22 cellular contexts compared by ENCODE assay signal in the genomic region with DNA sequence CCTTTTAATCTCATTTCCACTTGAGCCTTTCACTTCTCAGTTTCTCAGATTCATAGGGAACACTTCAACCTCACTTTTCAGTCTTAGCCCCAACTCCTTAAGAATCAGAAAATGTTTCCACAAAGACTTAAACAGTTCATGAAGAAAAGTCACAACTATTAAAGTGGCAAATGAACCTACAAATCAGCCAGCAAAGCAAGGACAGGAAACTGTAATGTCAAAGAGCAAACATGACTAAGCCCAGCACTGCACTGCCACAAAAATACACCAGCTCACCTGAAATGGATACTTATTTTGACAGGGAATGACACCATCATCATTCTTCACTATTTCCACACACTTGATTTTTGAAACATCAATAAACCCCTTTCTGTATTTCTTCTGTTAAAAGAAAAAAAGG. TPM values are rescaled to one million over a fixed set of nuclear protein-coding genes. Genes with fewer than 3 reads are reported as not detected.
DNase-seq lines count a peak whose midpoint lies in the region; ATAC-seq and TF ChIP-seq lines count a peak whose summit lies in the region.
"Had no signal": no experiment of that assay in that cellular context is flagged by ENCODE, and none has a peak within 500 bp of the region (broad histone marks: within the 10 kb centered on the region; RNA-seq: fewer than 3 reads in every experiment).

No MANE protein-coding gene starts in this region.

- H4K91ac ChIP-seq in mesenchymal stem cell (ENCODE audit: low read length) = no peak overlapping the region

- H3K4me3 Mint-ChIP-seq in activated naive CD4-positive, alpha-beta T cell treated with anti-CD3 and anti-CD28 coated beads, Interleukin-2, amount 10 ng/mL, durations not matched to agents 7 days and 5 days = no peak overlapping the region
- H3K4me3 Mint-ChIP-seq: activated CD4-positive, alpha-beta T cell treated with anti-CD3 and anti-CD28 coated beads, Interleukin-2, amount 10 ng/mL, durations not matched to agents 24 days and 14 days; B cell; stimulated activated memory B cell treated with anti-CD40 and anti-IgM and Interleukin-4, amounts not matched to agents 10 μg/mL and 1 μg/mL and 100 μg/mL, for 72 hours had no signal

- no peaks in the 10 kb centered on the region for H3K27me3 ChIP-seq in mesenchymal stem cell (ENCODE audit: control insufficient read depth in 1 of 2, insufficient read depth in 1 of 2, low read length in 2 of 2)
- H3K27me3 ChIP-seq in osteoblast (ENCODE audit: insufficient read depth, low read length) = no peaks in the 10 kb centered on the region
- H3K27me3 ChIP-seq: heart left ventricle had no signal

- peaks cover 4% of the 10 kb centered on the region for H3K4me1 ChIP-seq in mesenchymal stem cell (ENCODE audit: control insufficient read depth, insufficient read depth, low read depth, low read length)
- H3K4me1 ChIP-seq in osteoblast (ENCODE audit: insufficient read depth, low read length) = peaks cover 14% of the 10 kb centered on the region
- H3K4me1 ChIP-seq: HAP-1 had no signal

- no peak overlapping the region for H3K4ac ChIP-seq in mesenchymal stem cell (ENCODE audit: low read depth in 1 of 2, low read length in 2 of 2)

- H3K79me1 ChIP-seq in mesenchymal stem cell (replicated peaks; ENCODE audit: low read length, poor library complexity, severe bottlenecking) = peaks cover 15% of the 10 kb centered on the region

- H3K36me3 ChIP-seq in mesenchymal stem cell (ENCODE audit: control insufficient read depth in 1 of 2, insufficient read depth in 2 of 2, low read depth in 1 of 2, low read length in 2 of 2) (no peaks in the 10 kb centered on the region), osteoblast (ENCODE audit: insufficient read depth, low read length) (no peaks in the 10 kb centered on the region)
- H3K36me3 ChIP-seq: HAP-1, heart left ventricle had no signal

- no peak overlapping the region for H2BK120ac ChIP-seq in mesenchymal stem cell (ENCODE audit: low read depth, low read length)

- H3K4me1 Mint-ChIP-seq in activated naive CD4-positive, alpha-beta T cell treated with anti-CD3 and anti-CD28 coated beads, Interleukin-2, amount 10 ng/mL, durations not matched to agents 7 days and 5 days = no peaks in the 10 kb centered on the region

- no peak for ATAC-seq in GM19351 (IDR thresholded peaks at IDR 0.05; ENCODE audit: unreplicated experiment)
- ATAC-seq: heart left ventricle; sciatic nerve; stimulated activated memory B cell treated with anti-CD40 and anti-IgM and Interleukin-4, amounts not matched to agents 10 μg/mL and 1 μg/mL and 100 μg/mL, for 72 hours had no signal

- H3K4me3 ChIP-seq in mesenchymal stem cell (ENCODE audit: insufficient read depth in 1 of 2, low read depth in 1 of 2, low read length in 2 of 2) (no peak overlapping the region), osteoblast (ENCODE audit: insufficient read depth, low read length) (no peak overlapping the region)
- H3K4me3 ChIP-seq: HAP-1, heart left ventricle, lung had no signal

- H3K27ac Mint-ChIP-seq in activated naive CD4-positive, alpha-beta T cell treated with anti-CD3 and anti-CD28 coated beads, Interleukin-2, amount 10 ng/mL, durations not matched to agents 7 days and 5 days = no peak overlapping the region
- H3K27ac Mint-ChIP-seq: activated CD4-positive, alpha-beta T cell treated with anti-CD3 and anti-CD28 coated beads, Interleukin-2, amount 10 ng/mL, durations not matched to agents 24 days and 14 days; B cell had no signal

- no peaks in the 10 kb centered on the region for H3K9me3 ChIP-seq in mesenchymal stem cell (ENCODE audit: control insufficient read depth, low read length)
- H3K9me3 ChIP-seq in osteoblast (ENCODE audit: low read depth, low read length) = no peaks in the 10 kb centered on the region
- H3K9me3 ChIP-seq: HAP-1, heart left ventricle had no signal

- no peaks in the 10 kb centered on the region for H3K36me3 Mint-ChIP-seq in activated naive CD4-positive, alpha-beta T cell treated with anti-CD3 and anti-CD28 coated beads, Interleukin-2, amount 10 ng/mL, durations not matched to agents 7 days and 5 days

- H3K14ac ChIP-seq in mesenchymal stem cell (ENCODE audit: low read length in 2 of 2) = no peak overlapping the region

- DNase-seq in EL (peak; percentile 27), HPDE6-E6E7 (ENCODE audit: extremely low spot score) (peak; percentile 8), mesenchymal stem cell (peak; percentile 28), osteoblast (ENCODE audit: insufficient read length, low spot score, missing footprints) (no peak)
- no peak for DNase-seq in activated naive CD4-positive, alpha-beta T cell treated with anti-CD3 and anti-CD28 coated beads, Interleukin-2, amount 10 ng/mL, durations not matched to agents 7 days and 5 days
- DNase-seq: activated CD4-positive, alpha-beta T cell treated with anti-CD3 and anti-CD28 coated beads, Interleukin-2, amount 10 ng/mL, durations not matched to agents 24 days and 14 days; activated CD8-positive, alpha-beta memory T cell treated with anti-CD3 and anti-CD28 coated beads, Interleukin-2, amount 50 U/mL, for 48 hours; activated gamma-delta T cell treated with Interleukin-2 at 50 U/mL for 16 hours; aorta; COR-L47; effector memory CD4-positive, alpha-beta T cell; heart left ventricle; NCI-H187; NCI-H446 had no signal

- H3K18ac ChIP-seq in mesenchymal stem cell (ENCODE audit: low read depth in 1 of 2, low read length in 2 of 2) = no peak overlapping the region

- no peak for TF ChIP-seq CTCF in VCaP (conservative IDR thresholded peaks at IDR 0.05)
- no peak for TF ChIP-seq CTCF in osteoblast (IDR thresholded peaks at IDR 0.05; ENCODE audit: extremely low read depth, low read depth, low read length)

- H2BK15ac ChIP-seq in mesenchymal stem cell (ENCODE audit: low read depth, poor library complexity, severe bottlenecking) = no peak overlapping the region

- H4K8ac ChIP-seq in mesenchymal stem cell (ENCODE audit: low read length) = no peak overlapping the region

- no peaks in the 10 kb centered on the region for H3K79me2 ChIP-seq in osteoblast (ENCODE audit: insufficient read depth, low read length)

- no peak overlapping the region for H2BK5ac ChIP-seq in mesenchymal stem cell (ENCODE audit: low read depth, low read length, poor library complexity, severe bottlenecking)

- CTCF ChIA-PET in activated naive CD4-positive, alpha-beta T cell treated with anti-CD3 and anti-CD28 coated beads, Interleukin-2, amount 10 ng/mL, durations not matched to agents 7 days and 5 days (lab: Charles Lee) = interaction anchor here (1.9 kb wide), 1 partner anchor 27 kb away, joined by 5 read pairs; no protein-coding TSS in a partner anchor

- no peak overlapping the region for H2AK5ac ChIP-seq in mesenchymal stem cell (ENCODE audit: low read length, severe bottlenecking)

- H3K23ac ChIP-seq in mesenchymal stem cell (ENCODE audit: low read length in 2 of 2) = no peak overlapping the region

- H3K27ac ChIP-seq in VCaP (peak overlapping the region; percentile 71), mesenchymal stem cell (ENCODE audit: low read length, poor library complexity, severe bottlenecking) (peak overlapping the region; percentile 30), osteoblast (ENCODE audit: low read depth, low read length) (no peak overlapping the region)
- H3K27ac ChIP-seq: heart left ventricle had no signal

- H2BK12ac ChIP-seq in mesenchymal stem cell (ENCODE audit: low read length in 2 of 2) = no peak overlapping the region

- H3K27me3 Mint-ChIP-seq in activated naive CD4-positive, alpha-beta T cell treated with anti-CD3 and anti-CD28 coated beads, Interleukin-2, amount 10 ng/mL, durations not matched to agents 7 days and 5 days = no peaks in the 10 kb centered on the region
- H3K27me3 Mint-ChIP-seq: activated CD4-positive, alpha-beta T cell treated with anti-CD3 and anti-CD28 coated beads, Interleukin-2, amount 10 ng/mL, durations not matched to agents 24 days and 14 days; B cell; stimulated activated memory B cell treated with anti-CD40 and anti-IgM and Interleukin-4, amounts not matched to agents 10 μg/mL and 1 μg/mL and 100 μg/mL, for 72 hours had no signal

- H3K9me3 Mint-ChIP-seq in activated naive CD4-positive, alpha-beta T cell treated with anti-CD3 and anti-CD28 coated beads, Interleukin-2, amount 10 ng/mL, durations not matched to agents 7 days and 5 days = peaks cover 4% of the 10 kb centered on the region
- H3K9me3 Mint-ChIP-seq: activated CD4-positive, alpha-beta T cell treated with anti-CD3 and anti-CD28 coated beads, Interleukin-2, amount 10 ng/mL, durations not matched to agents 24 days and 14 days had no signal

- no peaks in the 10 kb centered on the region for H4K20me1 ChIP-seq in osteoblast (ENCODE audit: insufficient read depth, low read length)

- no peak overlapping the region for H2AFZ ChIP-seq in mesenchymal stem cell (ENCODE audit: low read depth, low read length)
- no peak overlapping the region for H2AFZ ChIP-seq in osteoblast (ENCODE audit: low read length)

- H3K4me2 ChIP-seq in mesenchymal stem cell (ENCODE audit: low read length, poor library complexity, severe bottlenecking) = no peak overlapping the region
- H3K4me2 ChIP-seq in osteoblast (ENCODE audit: insufficient read depth, low read length) = no peak overlapping the region

- no peak overlapping the region for H3K9ac ChIP-seq in mesenchymal stem cell (ENCODE audit: low read length)

RNA-seq across cellular contexts. Expression of gene TXK, which starts 41.8 kb away (rescaled TPM):
- 0.88 TPM for polyA plus RNA-seq in mesenchymal stem cell (2013, experiment 1 of 2)
- polyA plus RNA-seq in mesenchymal stem cell (2013, experiment 2 of 2) = 1.1 TPM
- total RNA-seq in osteoblast = 0.59 and 0.72 TPM in 2 replicates
- total RNA-seq: G401 had no signal

Comparison
In these comparisons a context has a peak if more than half of its experiments do, and no peak if none do; other contexts are left out.
1. DNase-seq: peak in EL (single experiment), HPDE6-E6E7 (single experiment) and mesenchymal stem cell (single experiment); none in osteoblast (single experiment) and activated naive CD4-positive, alpha-beta T cell treated with anti-CD3 and anti-CD28 coated beads, Interleukin-2, amount 10 ng/mL, durations not matched to agents 7 days and 5 days (single experiment).